In genomic region chr14:80325688-80326087, GRCh38 we compare ENCODE assay signal across 20 cellular contexts.
"Had no signal": no experiment of that assay in that cellular context is flagged by ENCODE, and none has a peak within 500 bp of the region (broad histone marks: within the 10 kb centered on the region; RNA-seq: fewer than 3 reads in every experiment).

No MANE protein-coding gene starts in this region.

- FAIRE-seq: HTR-8/SVneo had no signal

- H3K27ac ChIP-seq: HL-60, RWPE1 had no signal

- H3K4me1 Mint-ChIP-seq: T-cell had no signal

- DNase-seq: KBM-7; MV-4-11; NCI-H1048; NCI-H146; NCI-H1694 treated with DMSO at 0.1 percent for 48 hours; NCI-H2029; NCI-H2081 treated with DMSO at 0.1 percent for 48 hours; NCI-H2227 treated with DMSO at 0.1 percent for 48 hours; NCI-H524; NCI-H748 treated with DMSO at 0.1 percent for 48 hours; NK-92 treated with Interleukin-12 subunit alpha and Interleukin-12 subunit beta, amount 100 ng/mL, for 24 hours; PC-3; SHP77; SK-N-SH; SW 1271; T-cell had no signal

- H3K4me2 ChIP-seq: SK-N-SH had no signal

- ATAC-seq: Panc1, PC-3, T-cell had no signal

- H3K4me3 Mint-ChIP-seq: T-cell had no signal

- H3K27ac Mint-ChIP-seq: T-cell had no signal

- H3K9ac ChIP-seq: SK-N-SH had no signal

- H3K27me3 Mint-ChIP-seq: T-cell had no signal

- H3K36me3 Mint-ChIP-seq: T-cell had no signal
